20 cellular contexts compared by ENCODE assay signal in genomic region chr14:55781046-55781445, GRCh38.
DNase-seq lines count a peak whose midpoint lies in the region; ATAC-seq and TF ChIP-seq lines count a peak whose summit lies in the region.
"Had no signal": no experiment of that assay in that cellular context is flagged by ENCODE, and none has a peak within 500 bp of the region (broad histone marks: within the 10 kb centered on the region; RNA-seq: fewer than 3 reads in every experiment).

No MANE protein-coding gene starts in this region.

- H3K27me3 ChIP-seq in body of pancreas (no peaks in the 10 kb centered on the region), hepatocyte (no peaks in the 10 kb centered on the region), thoracic aorta (replicated peaks; ENCODE audit: insufficient read depth) (no peaks in the 10 kb centered on the region)
- H3K27me3 ChIP-seq: adrenal gland, ovary, right lobe of liver, suprapubic skin had no signal

- no peaks in the 10 kb centered on the region for H4K20me1 ChIP-seq in hepatocyte (ENCODE audit: insufficient read depth, poor library complexity, severe bottlenecking)

- POLR2A ChIA-PET in RWPE1 (lab: Yijun Ruan, JAX; ENCODE audit: low non-redundant PET) = no interaction called here

- DNase-seq in RWPE1 (ENCODE audit: low spot score) (no peak), body of pancreas (no peak), hepatocyte (ENCODE audit: low spot score) (no peak), thoracic aorta (ENCODE audit: low spot score) (no peak), KG1 (lab: John Stamatoyannopoulos, UW) (no peak), AG20443 (ENCODE audit: low spot score) (no peak), omental fat pad (ENCODE audit: low spot score) (no peak)
- DNase-seq: activated CD4-positive, alpha-beta T cell treated with anti-CD3 and anti-CD28 coated beads, Interleukin-2, amount 10 ng/mL, durations not matched to agents 7 days and 5 days; activated CD8-positive, alpha-beta memory T cell treated with anti-CD3 and anti-CD28 coated beads, Interleukin-2, amount 50 U/mL, for 4 hours; activated effector memory CD4-positive, alpha-beta T cell treated with Interleukin-2 at 50 U/mL for 16 hours; CD8-positive, alpha-beta T cell; MM.1S; NCI-H146; NCI-H2171 treated with DMSO at 0.1 percent for 48 hours; SIG-M5 had no signal

- no peak for TF ChIP-seq CTCF in RWPE1 (conservative IDR thresholded peaks at IDR 0.05; ENCODE audit: low read depth)
- no peak for TF ChIP-seq CTCF in body of pancreas (IDR thresholded peaks at IDR 0.05)
- TF ChIP-seq CTCF in hepatocyte (IDR thresholded peaks at IDR 0.05; ENCODE audit: poor library complexity) = no peak
- no peak for TF ChIP-seq CTCF in thoracic aorta (IDR thresholded peaks at IDR 0.05)
- TF ChIP-seq CTCF in omental fat pad (IDR thresholded peaks at IDR 0.05) = no peak

- H3K4me3 ChIP-seq in body of pancreas (no peak overlapping the region), hepatocyte (no peak overlapping the region), thoracic aorta (no peak overlapping the region)
- H3K4me3 ChIP-seq: adrenal gland, GM12878, ovary, right lobe of liver, suprapubic skin had no signal

- H3K9me2 ChIP-seq in hepatocyte (replicated peaks; ENCODE audit: insufficient read depth) = no peaks in the 10 kb centered on the region

- H3K4me2 ChIP-seq in hepatocyte = no peak overlapping the region

- ATAC-seq in body of pancreas = no peak
- ATAC-seq in thoracic aorta (ENCODE audit: insufficient number of reproducible peaks, low FRiP score, low read depth) = no peak
- no peak for ATAC-seq in omental fat pad (ENCODE audit: low FRiP score)
- ATAC-seq: CD8-positive, alpha-beta T cell had no signal

- H3K36me3 ChIP-seq in body of pancreas (replicated peaks in 1 of 2; ENCODE audit: insufficient read depth in 1 of 2, low read depth in 2 of 2) (no peaks in the 10 kb centered on the region), hepatocyte (replicated peaks; ENCODE audit: insufficient read depth, low read depth) (no peaks in the 10 kb centered on the region), thoracic aorta (no peaks in the 10 kb centered on the region)
- H3K36me3 ChIP-seq: adrenal gland, ovary, right lobe of liver, suprapubic skin had no signal

- H3K79me2 ChIP-seq in hepatocyte = no peaks in the 10 kb centered on the region

- 78 to 83% methylated on average over 5 of the region's 5 CpGs for WGBS in body of pancreas, 2 donors
- 84% methylated on average over 5 of the region's 5 CpGs for WGBS in hepatocyte (ENCODE audit: low lambda C conversion rate, missing lambda C conversion rate)

- H2AFZ ChIP-seq in hepatocyte = no peak overlapping the region

- peaks cover 7% of the 10 kb centered on the region for H3K4me1 ChIP-seq in body of pancreas
- peaks cover 4% of the 10 kb centered on the region for H3K4me1 ChIP-seq in hepatocyte (ENCODE audit: insufficient read depth)
- peaks cover 17 to 23% of the 10 kb centered on the region in 2 donors for H3K4me1 ChIP-seq in thoracic aorta (ENCODE audit: control insufficient read depth in 1 of 2, low read depth in 2 of 2)
- H3K4me1 ChIP-seq: right lobe of liver had no signal

- intact Hi-C loops in body of pancreas (cut with DNase I) = no loop called here

- no peak for TF ChIP-seq POLR2A in body of pancreas (IDR thresholded peaks at IDR 0.05)

- peak overlapping the region; percentile 66 for H3K27ac ChIP-seq in RWPE1
- H3K27ac ChIP-seq in body of pancreas = peak overlapping the region; percentile 71 to 87 (median 80)
- peak overlapping the region; percentile 67 for H3K27ac ChIP-seq in hepatocyte
- H3K27ac ChIP-seq in thoracic aorta = peak overlapping the region; percentile 32 to 63
- H3K27ac ChIP-seq: adrenal gland, ovary, right lobe of liver, suprapubic skin had no signal

- CTCF ChIA-PET in RWPE1 (lab: Yijun Ruan, JAX) = no interaction called here

- no peaks in the 10 kb centered on the region for H3K9me3 ChIP-seq in body of pancreas
- H3K9me3 ChIP-seq in hepatocyte (ENCODE audit: low read depth) = no peaks in the 10 kb centered on the region
- H3K9me3 ChIP-seq in thoracic aorta = no peaks in the 10 kb centered on the region
- H3K9me3 ChIP-seq: adrenal gland, ovary, right lobe of liver, suprapubic skin had no signal
